ENCODE assay signal across 8 cellular contexts in genomic region chr12:131948713-131949430, GRCh38. TPM values are rescaled to one million over a fixed set of nuclear protein-coding genes. Genes with fewer than 3 reads are reported as not detected.
DNase-seq lines count a peak whose midpoint lies in the region; ATAC-seq and TF ChIP-seq lines count a peak whose summit lies in the region.
"Not testable (repeated sequence)": the region's sequence is repeated elsewhere in the genome, so short reads cannot be mapped to it uniquely, and the experiment has no call there.

No MANE protein-coding gene starts in this region.

- peak overlapping the region; percentile 83 for H3K4me3 Mint-ChIP-seq in activated naive CD8-positive, alpha-beta T cell treated with anti-CD3 and anti-CD28 coated beads, Interleukin-2, amount 10 ng/mL, durations not matched to agents 7 days and 5 days
- H3K4me3 Mint-ChIP-seq in effector memory CD8-positive, alpha-beta T cell = peak overlapping the region; percentile 86 to 87
- peak overlapping the region; percentile 80 for H3K4me3 Mint-ChIP-seq in neural progenitor cell

- H2AFZ ChIP-seq in SK-N-SH (ENCODE audit: low read depth) = peak overlapping the region; percentile 88; the same call in 1 of the 2 replicates
- H2AFZ ChIP-seq in neural progenitor cell (replicated peaks) = not testable (repeated sequence)

- H3K4me2 ChIP-seq in SK-N-SH (peak overlapping the region; percentile 72; the same call in 1 of the 2 replicates), neural progenitor cell (peak overlapping the region; percentile 99)

- H3K79me2 ChIP-seq in SK-N-SH (ENCODE audit: insufficient read depth) (peaks cover 39% of the 10 kb centered on the region), neural progenitor cell (ENCODE audit: low read depth) (peaks cover 39% of the 10 kb centered on the region)

- not testable (repeated sequence) for H3K27me3 ChIP-seq in HUES64 (ENCODE audit: insufficient read depth, low read length); SK-N-SH (ENCODE audit: insufficient read depth); iPS-20b (ENCODE audit: insufficient read depth, low read length); neural progenitor cell; subcutaneous abdominal adipose tissue (ENCODE audit: control insufficient read depth in 5 of 5, insufficient read depth in 4 of 5, low read length in 5 of 5)

- not testable (repeated sequence) for TF ChIP-seq RAD21 in SK-N-SH (IDR thresholded peaks at IDR 0.05; ENCODE audit: low read length)

- TF ChIP-seq EP300 in SK-N-SH (IDR thresholded peaks at IDR 0.05; ENCODE audit: borderline replicate concordance in 1 of 2, low read depth in 1 of 2, low read length in 1 of 2) = not testable (repeated sequence)

- not testable (repeated sequence) for H3K9me2 ChIP-seq in SK-N-SH

- H3K4me1 ChIP-seq in HUES64 (ENCODE audit: insufficient read depth, low read length); SK-N-SH (ENCODE audit: control insufficient read depth in 1 of 2, insufficient read depth in 2 of 2, low read depth in 1 of 2, low read length in 1 of 2); iPS-20b (ENCODE audit: insufficient read depth, low read length); neural progenitor cell: not testable (repeated sequence)
- peaks cover 0 to 27% (median 20%) of the 10 kb centered on the region in 5 donors for H3K4me1 ChIP-seq in subcutaneous abdominal adipose tissue (ENCODE audit: control insufficient read depth in 5 of 5, insufficient read depth in 5 of 5, low read length in 5 of 5)

- 0 out of 2 replicates have a peak overlapping the region, but pooled peaks have one; percentile 37 for H3K9ac ChIP-seq in HUES64 (ENCODE audit: low read depth, low read length)
- H3K9ac ChIP-seq in SK-N-SH = 0 out of 2 replicates have a peak overlapping the region, but pooled peaks have one; percentile 28
- not testable (repeated sequence) for H3K9ac ChIP-seq in iPS-20b (ENCODE audit: low read depth, low read length); neural progenitor cell
- peak overlapping the region in 1 of 5 donors; percentile 7 for H3K9ac ChIP-seq in subcutaneous abdominal adipose tissue (ENCODE audit: low read length in 5 of 5)

- H3F3A ChIP-seq in SK-N-SH (replicated peaks; ENCODE audit: insufficient read depth) (peaks cover 15% of the 10 kb centered on the region), neural progenitor cell (ENCODE audit: low read depth) (peaks cover 23% of the 10 kb centered on the region)

- H4K20me1 ChIP-seq in SK-N-SH (ENCODE audit: insufficient read depth) (peaks cover 28% of the 10 kb centered on the region), neural progenitor cell (ENCODE audit: low read depth) (peaks cover 20% of the 10 kb centered on the region)

- ATAC-seq in activated naive CD8-positive, alpha-beta T cell treated with anti-CD3 and anti-CD28 coated beads, Interleukin-2, amount 10 ng/mL, durations not matched to agents 7 days and 5 days (ENCODE audit: low read depth); effector memory CD8-positive, alpha-beta T cell (replicated peaks): not testable (repeated sequence)

- H3K36me3 Mint-ChIP-seq in activated naive CD8-positive, alpha-beta T cell treated with anti-CD3 and anti-CD28 coated beads, Interleukin-2, amount 10 ng/mL, durations not matched to agents 7 days and 5 days; neural progenitor cell: not testable (repeated sequence)
- peaks cover 25% of the 10 kb centered on the region for H3K36me3 Mint-ChIP-seq in effector memory CD8-positive, alpha-beta T cell (ENCODE audit: insufficient read depth)

- H3K9me3 Mint-ChIP-seq in activated naive CD8-positive, alpha-beta T cell treated with anti-CD3 and anti-CD28 coated beads, Interleukin-2, amount 10 ng/mL, durations not matched to agents 7 days and 5 days; effector memory CD8-positive, alpha-beta T cell; neural progenitor cell: not testable (repeated sequence)

- H3K27ac Mint-ChIP-seq in activated naive CD8-positive, alpha-beta T cell treated with anti-CD3 and anti-CD28 coated beads, Interleukin-2, amount 10 ng/mL, durations not matched to agents 7 days and 5 days = peak overlapping the region; percentile 87
- H3K27ac Mint-ChIP-seq in effector memory CD8-positive, alpha-beta T cell = peak overlapping the region; percentile 83 to 89
- H3K27ac Mint-ChIP-seq in neural progenitor cell = not testable (repeated sequence)

- peaks cover 28% of the 10 kb centered on the region for H3K4me1 Mint-ChIP-seq in activated naive CD8-positive, alpha-beta T cell treated with anti-CD3 and anti-CD28 coated beads, Interleukin-2, amount 10 ng/mL, durations not matched to agents 7 days and 5 days
- H3K4me1 Mint-ChIP-seq in effector memory CD8-positive, alpha-beta T cell (ENCODE audit: low read depth in 2 of 2) = peaks cover 17 to 22% of the 10 kb centered on the region in 2 donors
- peaks cover 13% of the 10 kb centered on the region for H3K4me1 Mint-ChIP-seq in neural progenitor cell

- H3K36me3 ChIP-seq in HUES64 (ENCODE audit: insufficient read depth, low read length) (peaks cover 12% of the 10 kb centered on the region), iPS-20b (ENCODE audit: insufficient read depth, low read depth, low read length) (peaks cover 15% of the 10 kb centered on the region)
- not testable (repeated sequence) for H3K36me3 ChIP-seq in SK-N-SH (replicated peaks in 1 of 2; ENCODE audit: control insufficient read depth in 1 of 2, insufficient read depth in 2 of 2, low read length in 1 of 2); neural progenitor cell; subcutaneous abdominal adipose tissue (ENCODE audit: control insufficient read depth in 5 of 5, insufficient read depth in 5 of 5, low read length in 5 of 5)

- H3K27ac ChIP-seq in C4-2B = peak overlapping the region; percentile 81
- H3K27ac ChIP-seq in HUES64 (ENCODE audit: low read depth, low read length); iPS-20b (ENCODE audit: low read length); neural progenitor cell: not testable (repeated sequence)
- H3K27ac ChIP-seq in SK-N-SH (ENCODE audit: low read depth in 2 of 2, low read length in 1 of 2) = peak overlapping the region in 1 of 2 experiments; percentile 57; a peak in 1 of 4 replicates
- peak overlapping the region; percentile 65 for H3K27ac ChIP-seq in subcutaneous abdominal adipose tissue (ENCODE audit: low read depth, low read length)

- not testable (repeated sequence) for H3K27me3 Mint-ChIP-seq in activated naive CD8-positive, alpha-beta T cell treated with anti-CD3 and anti-CD28 coated beads, Interleukin-2, amount 10 ng/mL, durations not matched to agents 7 days and 5 days; effector memory CD8-positive, alpha-beta T cell; neural progenitor cell (ENCODE audit: insufficient read depth, low read depth)

- POLR2A ChIA-PET in SK-N-SH (lab: Yijun Ruan, JAX) = interaction anchor here (0.6 to 1.5 kb wide), 3 partner anchors 10 to 31 kb away, joined by 3 read pairs; no protein-coding TSS in a partner anchor
- POLR2A ChIA-PET in activated naive CD8-positive, alpha-beta T cell treated with anti-CD3 and anti-CD28 coated beads, Interleukin-2, amount 10 ng/mL, durations not matched to agents 7 days and 5 days (lab: Charles Lee) = interaction anchor here (0.7 to 4.2 kb wide), 6 partner anchors 8 to 113 kb away, joined by 3 to 17 read pairs (median 4); no protein-coding TSS in a partner anchor

- H3K9me3 ChIP-seq in HUES64 (ENCODE audit: insufficient read depth, low read depth, low read length); SK-N-SH; iPS-20b (ENCODE audit: insufficient read depth, low read depth, low read length); neural progenitor cell (ENCODE audit: low read depth); subcutaneous abdominal adipose tissue (ENCODE audit: control insufficient read depth in 5 of 5, low read length in 5 of 5): not testable (repeated sequence)

- DNase-seq in SK-N-SH; effector memory CD8-positive, alpha-beta T cell; neural progenitor cell (ENCODE audit: low spot score): not testable (repeated sequence)
- DNase-seq in activated naive CD8-positive, alpha-beta T cell treated with anti-CD3 and anti-CD28 coated beads, Interleukin-2, amount 10 ng/mL, durations not matched to agents 7 days and 5 days = peak; percentile 29

- CTCF ChIA-PET in SK-N-SH (lab: Yijun Ruan, JAX) = interaction anchor here (1.0 to 4.0 kb wide), 8 partner anchors 11 to 1033 kb away, joined by 3 to 27 read pairs (median 3); partner anchors contain the start of gene SFSWAP

- 93% methylated on average over 22 of the region's 23 CpGs for WGBS in HUES64
- WGBS in SK-N-SH (ENCODE audit: low lambda C conversion rate) = 63% methylated on average over 22 of the region's 23 CpGs

- not testable (repeated sequence) for TF ChIP-seq CTCF in C4-2B (conservative IDR thresholded peaks at IDR 0.05); SK-N-SH (IDR thresholded peaks at IDR 0.05); neural progenitor cell (IDR thresholded peaks at IDR 0.05)

- H3K4me3 ChIP-seq in HUES64 (ENCODE audit: low read length) (peak overlapping the region; percentile 57), SK-N-SH (ENCODE audit: low read depth in 2 of 2, low read length in 1 of 2) (peak overlapping the region; percentile 70 to 95), iPS-20b (ENCODE audit: low read length) (peak overlapping the region; percentile 55; the same call in 1 of the 2 replicates), neural progenitor cell (peak overlapping the region; percentile 92), subcutaneous abdominal adipose tissue (ENCODE audit: low read depth in 1 of 5, low read length in 5 of 5) (peak overlapping the region; percentile 40 to 62 (median 55))

RNA-seq across cellular contexts. Expression of gene EP400, which starts 0.9 kb away (rescaled TPM):
- 24.5 TPM for polyA plus RNA-seq in HUES64 (2013, experiment 1 of 2)
- 27.7 TPM for polyA plus RNA-seq in HUES64 (2013, experiment 2 of 2)
- 5.4 and 7.0 TPM in 2 replicates for polyA plus RNA-seq in SK-N-SH (2012; rRNA removed)
- 8.4 and 9.4 TPM in 2 replicates for polyA plus RNA-seq in SK-N-SH (2012; cell fraction: cytosol; rRNA removed)
- 33.1 and 41.9 TPM in 2 replicates for polyA plus RNA-seq in SK-N-SH (2012; cell fraction: nucleus; rRNA removed)
- 10 to 100 TPM; 66.7 to 70.2 TPM for total RNA-seq in activated naive CD8-positive, alpha-beta T cell treated with anti-CD3 and anti-CD28 coated beads, Interleukin-2, amount 10 ng/mL, durations not matched to agents 7 days and 5 days
- total RNA-seq in neural progenitor cell (ENCODE audit: low replicate concordance) = 16.3 and 21.2 TPM in 2 replicates

RNA-seq across cellular contexts. Expression of gene PUS1, which starts 19.8 kb away (rescaled TPM):
- 53.9 TPM for polyA plus RNA-seq in HUES64 (2013, experiment 1 of 2)
- 37.2 TPM for polyA plus RNA-seq in HUES64 (2013, experiment 2 of 2)
- 52.1 and 53.1 TPM in 2 replicates for polyA plus RNA-seq in SK-N-SH (2012; rRNA removed)
- 25.7 and 36.2 TPM in 2 replicates for polyA plus RNA-seq in SK-N-SH (2012; cell fraction: cytosol; rRNA removed)
- 101 and 115 TPM in 2 replicates for polyA plus RNA-seq in SK-N-SH (2012; cell fraction: nucleus; rRNA removed)
- total RNA-seq in activated naive CD8-positive, alpha-beta T cell treated with anti-CD3 and anti-CD28 coated beads, Interleukin-2, amount 10 ng/mL, durations not matched to agents 7 days and 5 days = 10 to 100 TPM; 45.3 to 48.6 TPM
- total RNA-seq in neural progenitor cell (ENCODE audit: low replicate concordance) = 15.9 and 17.8 TPM in 2 replicates

RNA-seq across cellular contexts. Expression of gene ULK1, which starts 54.5 kb away (rescaled TPM):
- polyA plus RNA-seq in HUES64 (2013, experiment 1 of 2) = 23.2 TPM
- polyA plus RNA-seq in HUES64 (2013, experiment 2 of 2) = 27.8 TPM
- 6.0 and 10.7 TPM in 2 replicates for polyA plus RNA-seq in SK-N-SH (2012; rRNA removed)
- polyA plus RNA-seq in SK-N-SH (2012; cell fraction: cytosol; rRNA removed) = 4.0 and 5.9 TPM in 2 replicates
- polyA plus RNA-seq in SK-N-SH (2012; cell fraction: nucleus; rRNA removed) = 56.6 and 64.4 TPM in 2 replicates
- total RNA-seq in activated naive CD8-positive, alpha-beta T cell treated with anti-CD3 and anti-CD28 coated beads, Interleukin-2, amount 10 ng/mL, durations not matched to agents 7 days and 5 days = 10 to 100 TPM; 32.6 to 33.2 TPM
- 4.9 and 16.0 TPM in 2 replicates for total RNA-seq in neural progenitor cell (ENCODE audit: low replicate concordance)
